Comparison of ENCODE assay signal across 1 cellular context in genomic region chrX:134585446-134585845, GRCh38.
A peak's percentile ranks its signal among the peaks of the same experiment; 100 is the strongest.
TF ChIP-seq lines count a peak whose summit lies in the region.

No MANE protein-coding gene starts in this region.

TF ChIP-seq in K562, 482 proteins besides CTCF, POLR2A, EP300 and RAD21 (continued from another document):
- TF ChIP-seq MGA (IDR thresholded peaks at IDR 0.05) (no peak), ARID1B (IDR thresholded peaks at IDR 0.05) (peak; percentile 18; the same call in 1 of the 2 replicates), ZNF384 (IDR thresholded peaks at IDR 0.05; ENCODE audit: low read depth, low read length) (0 out of 2 replicates have a peak, but pooled peaks have one; percentile 3), ZBTB33 (CRISPR knock-in tag; IDR thresholded peaks at IDR 0.05) (no peak), TAL1 (IDR thresholded peaks at IDR 0.05) (peak; percentile 26; the same call in 1 of the 2 replicates), HDAC1 (IDR thresholded peaks at IDR 0.05) (no peak)
